8 cellular contexts compared by ENCODE assay signal in genomic region chr6:155327326-155328073, GRCh38. TPM values are rescaled to one million over a fixed set of nuclear protein-coding genes. Genes with fewer than 3 reads are reported as not detected.
A peak's percentile ranks its signal among the peaks of the same experiment; 100 is the strongest.
DNase-seq lines count a peak whose midpoint lies in the region; ATAC-seq lines count a peak whose summit lies in the region.

No MANE protein-coding gene starts in this region.

- no peaks in the 10 kb centered on the region for H3K36me3 Mint-ChIP-seq in naive B cell
- H3K36me3 Mint-ChIP-seq in stimulated activated effector memory CD8-positive, alpha-beta T cell treated with anti-CD3 and anti-CD28 coated beads, Interleukin-12 subunit alpha, Interleukin-12 subunit beta, amount 100 ng/mL, for 72 hours: no peaks in the 10 kb centered on the region

- H3K27ac Mint-ChIP-seq in naive B cell: peak overlapping the region in 1 of 6 donors; percentile 45
- H3K27ac Mint-ChIP-seq in stimulated activated effector memory CD8-positive, alpha-beta T cell treated with anti-CD3 and anti-CD28 coated beads, Interleukin-12 subunit alpha, Interleukin-12 subunit beta, amount 100 ng/mL, for 72 hours: no peak overlapping the region

- no peaks in the 10 kb centered on the region for H3K9me3 Mint-ChIP-seq in naive B cell
- H3K9me3 Mint-ChIP-seq in stimulated activated effector memory CD8-positive, alpha-beta T cell treated with anti-CD3 and anti-CD28 coated beads, Interleukin-12 subunit alpha, Interleukin-12 subunit beta, amount 100 ng/mL, for 72 hours: no peaks in the 10 kb centered on the region

- no peaks in the 10 kb centered on the region for H3K27me3 Mint-ChIP-seq in naive B cell

- H3K4me1 Mint-ChIP-seq in naive B cell: peaks cover 3 to 6% (median 4%) of the 10 kb centered on the region in 3 donors
- H3K4me1 Mint-ChIP-seq in stimulated activated effector memory CD8-positive, alpha-beta T cell treated with anti-CD3 and anti-CD28 coated beads, Interleukin-12 subunit alpha, Interleukin-12 subunit beta, amount 100 ng/mL, for 72 hours: peaks cover 15% of the 10 kb centered on the region

- ATAC-seq in HG03175 (IDR thresholded peaks at IDR 0.05; ENCODE audit: unreplicated experiment) (peak; percentile 74), naive B cell (ENCODE audit: low read depth in 2 of 2) (peak; percentile 42 to 63)
- ATAC-seq in stimulated activated effector memory CD8-positive, alpha-beta T cell treated with anti-CD3 and anti-CD28 coated beads, Interleukin-12 subunit alpha, Interleukin-12 subunit beta, amount 100 ng/mL, for 72 hours: peak; percentile 54

- H3K4me3 Mint-ChIP-seq in naive B cell: no peak overlapping the region
- no peak overlapping the region for H3K4me3 Mint-ChIP-seq in stimulated activated effector memory CD8-positive, alpha-beta T cell treated with anti-CD3 and anti-CD28 coated beads, Interleukin-12 subunit alpha, Interleukin-12 subunit beta, amount 100 ng/mL, for 72 hours

- peak; percentile 29 for DNase-seq in NCI-H2196 (lab: John Stamatoyannopoulos, UW; ENCODE audit: unreplicated experiment)
- no peak for DNase-seq in NCI-H2196 treated with DMSO at 0.1 percent for 48 hours (lab: John Stamatoyannopoulos, UW; ENCODE audit: unreplicated experiment)
- peak; percentile 59 for DNase-seq in NCI-H526 treated with DMSO at 0.1 percent for 48 hours (lab: John Stamatoyannopoulos, UW)
- DNase-seq in activated CD4-positive, alpha-beta T cell treated with anti-CD3 and anti-CD28 coated beads, Interleukin-2, amount 50 U/mL, for 48 hours: peak; percentile 66 to 70
- DNase-seq in effector CD8-positive, alpha-beta T cell (lab: John Stamatoyannopoulos, UW): peak; percentile 28
- peak; percentile 58 for DNase-seq in naive B cell
- peak; percentile 50 to 70 for DNase-seq in stimulated activated effector memory CD8-positive, alpha-beta T cell treated with anti-CD3 and anti-CD28 coated beads, Interleukin-12 subunit alpha, Interleukin-12 subunit beta, amount 100 ng/mL, for 72 hours (ENCODE audit: low spot score in 2 of 2)

RNA-seq across cellular contexts. Expression of gene TFB1M, which starts 13.2 kb away (rescaled TPM):
- polyA plus RNA-seq in naive B cell (ENCODE audit: low read depth in 6 of 6): 10 to 100 TPM in 5 of 6 donors, 1 to 10 TPM in 1; 8.6 to 20.0 (median 14.9) TPM
